In the genomic region with DNA sequence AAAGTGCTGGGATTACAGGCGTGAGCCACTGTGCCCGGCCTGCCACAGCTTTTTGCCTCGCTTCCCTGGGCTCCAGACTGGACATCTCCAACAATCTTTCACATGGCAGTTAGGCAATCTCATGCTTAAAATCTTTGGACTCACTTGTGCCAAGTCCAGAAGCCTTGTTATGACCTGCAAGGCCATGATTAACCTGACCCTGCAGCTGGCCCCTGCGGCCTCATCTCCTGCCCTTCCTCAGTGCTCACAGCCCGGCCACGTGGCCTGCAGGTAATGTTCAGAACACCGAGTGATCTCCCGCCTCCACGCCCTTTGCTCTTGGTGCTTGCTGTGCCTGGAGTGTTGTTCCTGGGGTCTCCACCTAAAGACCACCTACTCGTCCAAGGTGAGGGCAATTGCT, we compare ENCODE assay signal across 29 cellular contexts.
"Had no signal": no experiment of that assay in that cellular context is flagged by ENCODE, and none has a peak within 500 bp of the region (broad histone marks: within the 10 kb centered on the region; RNA-seq: fewer than 3 reads in every experiment).

No MANE protein-coding gene starts in this region.

- FAIRE-seq: frontal cortex had no signal

- H3K36me3 ChIP-seq: ascending aorta, breast epithelium, cardiac muscle cell had no signal

- H3K27ac ChIP-seq: ascending aorta, breast epithelium, cardiac muscle cell, coronary artery had no signal

- DNase-seq: activated CD4-positive, alpha-beta memory T cell treated with anti-CD3 and anti-CD28 coated beads, Interleukin-2, amount 10 ng/mL, durations not matched to agents 7 days and 5 days; activated CD4-positive, alpha-beta T cell treated with anti-CD3 and anti-CD28 coated beads for 4 hours; activated CD4-positive, alpha-beta T cell treated with anti-CD3 and anti-CD28 coated beads, Interleukin-2, amount 10 ng/mL, durations not matched to agents 7 days and 5 days; activated CD4-positive, alpha-beta T cell treated with anti-CD3 and anti-CD28 coated beads, Interleukin-2, amount 50 U/mL, for 4 hours; activated CD4-positive, CD25-positive, alpha-beta regulatory T cell; activated CD4-positive, CD25-positive, alpha-beta regulatory T cell treated with anti-CD3 and anti-CD28 coated beads, Interleukin-2, amount 50 U/mL, for 72 hours; activated CD8-positive, alpha-beta memory T cell treated with anti-CD3 and anti-CD28 coated beads, Interleukin-2, amount 50 U/mL, for 48 hours; activated gamma-delta T cell; activated naive CD4-positive, alpha-beta T cell; activated naive CD4-positive, alpha-beta T cell treated with anti-CD3 and anti-CD28 coated beads, Interleukin-2, amount 10 ng/mL, durations not matched to agents 7 days and 5 days; activated naive CD8-positive, alpha-beta T cell treated with anti-CD3 and anti-CD28 coated beads, Interleukin-2, amount 10 ng/mL, durations not matched to agents 7 days and 5 days; activated T-cell treated with anti-CD3 and anti-CD28 coated beads for 4 hours; activated T-cell treated with anti-CD3 and anti-CD28 coated beads, Interleukin-2, amount 50 U/mL, for 24 hours; activated T-cell treated with anti-CD3 and anti-CD28 coated beads, Interleukin-2, amount 50 U/mL, for 72 hours; dorsolateral prefrontal cortex; effector memory CD4-positive, alpha-beta T cell; endodermal cell; foreskin fibroblast; T-helper 2 cell had no signal

- ATAC-seq: activated naive CD4-positive, alpha-beta T cell treated with anti-CD3 and anti-CD28 coated beads, Interleukin-2, amount 50 U/mL, for 72 hours; activated T-cell treated with anti-CD3 and anti-CD28 coated beads, Interleukin-2, amount 50 U/mL, for 72 hours; esophagus mucosa had no signal

- H3K36me3 Mint-ChIP-seq: activated naive CD4-positive, alpha-beta T cell treated with anti-CD3 and anti-CD28 coated beads, Interleukin-2, amount 10 ng/mL, durations not matched to agents 7 days and 5 days; activated naive CD4-positive, alpha-beta T cell treated with anti-CD3 and anti-CD28 coated beads, Interleukin-2, amount 50 U/mL, for 72 hours; activated naive CD8-positive, alpha-beta T cell treated with anti-CD3 and anti-CD28 coated beads, Interleukin-2, amount 10 ng/mL, durations not matched to agents 7 days and 5 days; brain had no signal

- H3K27me3 Mint-ChIP-seq: activated naive CD8-positive, alpha-beta T cell treated with anti-CD3 and anti-CD28 coated beads, Interleukin-2, amount 10 ng/mL, durations not matched to agents 7 days and 5 days had no signal

- H3K4me1 Mint-ChIP-seq: activated naive CD8-positive, alpha-beta T cell treated with anti-CD3 and anti-CD28 coated beads, Interleukin-2, amount 10 ng/mL, durations not matched to agents 7 days and 5 days; brain; endodermal cell had no signal

- H3K4me3 ChIP-seq: ascending aorta, breast epithelium, cardiac muscle cell, coronary artery, dorsolateral prefrontal cortex had no signal

- H3K27ac Mint-ChIP-seq: activated CD4-positive, alpha-beta memory T cell treated with anti-CD3 and anti-CD28 coated beads, Interleukin-2, amount 10 ng/mL, durations not matched to agents 7 days and 5 days; activated CD4-positive, alpha-beta T cell treated with anti-CD3 and anti-CD28 coated beads, Interleukin-2, amount 10 ng/mL, durations not matched to agents 7 days and 5 days; activated naive CD4-positive, alpha-beta T cell treated with anti-CD3 and anti-CD28 coated beads, Interleukin-2, amount 10 ng/mL, durations not matched to agents 7 days and 5 days; activated naive CD4-positive, alpha-beta T cell treated with anti-CD3 and anti-CD28 coated beads, Interleukin-2, amount 50 U/mL, for 72 hours; activated naive CD8-positive, alpha-beta T cell treated with anti-CD3 and anti-CD28 coated beads, Interleukin-2, amount 10 ng/mL, durations not matched to agents 7 days and 5 days; activated T-cell treated with anti-CD3 and anti-CD28 coated beads, Interleukin-2, amount 50 U/mL, for 24 hours; activated T-cell treated with anti-CD3 and anti-CD28 coated beads, Interleukin-2, amount 50 U/mL, for 72 hours; brain; dendritic cell treated with granulocyte-macrophage colony-stimulating factor and Interleukin-4, amounts not matched to agents 40 ng/mL and 50 ng/mL, for 4 days; endodermal cell had no signal

- H3K9me3 Mint-ChIP-seq: activated CD4-positive, alpha-beta memory T cell treated with anti-CD3 and anti-CD28 coated beads, Interleukin-2, amount 10 ng/mL, durations not matched to agents 7 days and 5 days; activated CD4-positive, alpha-beta T cell treated with anti-CD3 and anti-CD28 coated beads, Interleukin-2, amount 10 ng/mL, durations not matched to agents 7 days and 5 days; activated naive CD4-positive, alpha-beta T cell treated with anti-CD3 and anti-CD28 coated beads, Interleukin-2, amount 10 ng/mL, durations not matched to agents 7 days and 5 days; activated naive CD4-positive, alpha-beta T cell treated with anti-CD3 and anti-CD28 coated beads, Interleukin-2, amount 50 U/mL, for 72 hours; activated naive CD8-positive, alpha-beta T cell treated with anti-CD3 and anti-CD28 coated beads, Interleukin-2, amount 10 ng/mL, durations not matched to agents 7 days and 5 days; activated T-cell treated with anti-CD3 and anti-CD28 coated beads, Interleukin-2, amount 50 U/mL, for 24 hours; activated T-cell treated with anti-CD3 and anti-CD28 coated beads, Interleukin-2, amount 50 U/mL, for 72 hours; central memory CD8-positive, alpha-beta T cell; dendritic cell treated with granulocyte-macrophage colony-stimulating factor and Interleukin-4, amounts not matched to agents 40 ng/mL and 50 ng/mL, for 4 days; endodermal cell had no signal

- H3K9me3 ChIP-seq: ascending aorta, breast epithelium had no signal

- H3K4me1 ChIP-seq: ascending aorta, breast epithelium had no signal

- H3K27me3 ChIP-seq: ascending aorta, cardiac muscle cell had no signal

- H3K4me3 Mint-ChIP-seq: activated CD4-positive, alpha-beta memory T cell treated with anti-CD3 and anti-CD28 coated beads, Interleukin-2, amount 10 ng/mL, durations not matched to agents 7 days and 5 days; activated CD4-positive, alpha-beta T cell treated with anti-CD3 and anti-CD28 coated beads, Interleukin-2, amount 10 ng/mL, durations not matched to agents 7 days and 5 days; activated naive CD4-positive, alpha-beta T cell treated with anti-CD3 and anti-CD28 coated beads, Interleukin-2, amount 10 ng/mL, durations not matched to agents 7 days and 5 days; activated naive CD8-positive, alpha-beta T cell treated with anti-CD3 and anti-CD28 coated beads, Interleukin-2, amount 10 ng/mL, durations not matched to agents 7 days and 5 days; activated T-cell treated with anti-CD3 and anti-CD28 coated beads, Interleukin-2, amount 50 U/mL, for 24 hours; activated T-cell treated with anti-CD3 and anti-CD28 coated beads, Interleukin-2, amount 50 U/mL, for 72 hours; brain; central memory CD8-positive, alpha-beta T cell; dendritic cell treated with granulocyte-macrophage colony-stimulating factor and Interleukin-4, amounts not matched to agents 40 ng/mL and 50 ng/mL, for 4 days; endodermal cell had no signal
